Comparison of ENCODE assay signal across 1 cellular context in the genomic region with DNA sequence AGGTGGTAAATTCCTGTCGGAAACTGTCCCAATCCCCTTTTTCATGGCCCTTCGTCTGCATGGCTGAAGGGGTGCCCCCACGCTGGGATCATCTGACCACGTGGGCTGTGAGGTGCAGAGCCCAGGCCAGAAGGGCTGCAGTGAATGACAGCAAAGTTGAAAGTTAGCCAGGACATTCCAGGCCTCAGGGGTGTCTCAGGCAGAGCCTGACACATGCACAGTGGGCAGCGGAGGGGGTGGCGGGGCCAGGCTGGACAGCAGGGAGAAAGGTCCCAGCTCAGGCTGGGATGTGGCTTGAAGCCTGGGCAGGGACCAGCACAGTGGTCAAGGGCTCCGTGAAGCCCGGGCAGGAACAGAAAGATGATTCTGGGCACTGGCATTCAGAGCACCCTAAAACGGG.
TF ChIP-seq lines count a peak whose summit lies in the region.

No MANE protein-coding gene starts in this region.

TF ChIP-seq in HepG2, 621 proteins besides CTCF, POLR2A, EP300 and RAD21 (continued from another document):
- TF ChIP-seq, protein P1, sequence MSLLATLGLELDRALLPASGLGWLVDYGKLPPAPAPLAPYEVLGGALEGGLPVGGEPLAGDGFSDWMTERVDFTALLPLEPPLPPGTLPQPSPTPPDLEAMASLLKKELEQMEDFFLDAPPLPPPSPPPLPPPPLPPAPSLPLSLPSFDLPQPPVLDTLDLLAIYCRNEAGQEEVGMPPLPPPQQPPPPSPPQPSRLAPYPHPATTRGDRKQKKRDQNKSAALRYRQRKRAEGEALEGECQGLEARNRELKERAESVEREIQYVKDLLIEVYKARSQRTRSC (CRISPR knock-in tag; IDR thresholded peaks at IDR 0.05; ENCODE audit: low read depth): no peak
- no peak for TF ChIP-seq ARNTL (CRISPR knock-in tag; IDR thresholded peaks at IDR 0.05)
- TF ChIP-seq CEBPG (CRISPR knock-in tag; IDR thresholded peaks at IDR 0.05): no peak
